Comparison of ENCODE assay signal across 1 cellular context in the genomic region with DNA sequence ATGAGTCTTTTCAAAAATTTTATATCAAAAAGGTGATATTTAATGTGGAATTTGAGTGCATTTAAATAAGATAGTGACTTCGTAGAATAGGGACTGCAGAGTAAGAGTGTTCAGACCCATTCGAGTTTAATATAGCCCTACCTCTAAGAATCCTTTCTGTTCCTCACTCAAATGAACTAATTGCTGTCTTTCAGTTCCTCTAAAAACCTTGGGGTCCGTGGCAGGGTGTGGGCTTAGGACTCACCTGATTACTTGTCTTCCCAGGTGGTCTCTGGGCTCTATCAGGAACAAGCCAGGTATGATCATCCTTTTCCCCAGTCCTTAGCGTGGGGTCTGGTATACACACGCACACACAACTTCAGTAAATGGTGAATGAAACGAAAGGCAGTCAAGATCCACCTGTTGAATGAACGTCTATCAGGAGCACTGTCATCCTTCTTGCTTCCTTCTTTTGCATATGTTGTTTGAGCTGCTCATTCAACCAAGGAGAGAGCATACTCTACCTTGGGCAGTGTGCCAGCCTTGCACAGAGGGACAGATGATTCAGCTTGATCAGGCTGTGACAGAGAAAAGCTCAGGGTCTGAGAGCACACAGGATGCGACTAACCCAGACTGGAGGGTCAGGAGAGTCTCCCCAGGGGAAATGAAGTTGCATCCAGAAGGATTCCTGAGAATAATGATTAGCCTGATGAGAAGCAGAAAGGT.
TF ChIP-seq lines count a peak whose summit lies in the region.

No MANE protein-coding gene starts in this region.

TF ChIP-seq in GM12878, 131 proteins besides CTCF, POLR2A, EP300 and RAD21 (continued from another document):
- TF ChIP-seq ZBTB4 (CRISPR knock-in tag; IDR thresholded peaks at IDR 0.05) (no peak), ZNF217 (IDR thresholded peaks at IDR 0.05) (peak; percentile 85; the same call in 1 of the 2 replicates), BHLHE40 (IDR thresholded peaks at IDR 0.05; ENCODE audit: borderline replicate concordance in 1 of 2, low read depth in 2 of 2, low read length in 1 of 2) (peak; percentile 28 to 29; a peak in 1 of 4 replicates), SP1 (IDR thresholded peaks at IDR 0.05; ENCODE audit: low read depth, low read length) (no peak), IRF4 (IDR thresholded peaks at IDR 0.05; ENCODE audit: low read depth, low read length) (peak; percentile 57; the same call in 1 of the 2 replicates), CHD1 (IDR thresholded peaks at IDR 0.05; ENCODE audit: low read depth, low read length) (no peak), SKIL (IDR thresholded peaks at IDR 0.05; ENCODE audit: low read depth, poor library complexity, severe bottlenecking) (peak; percentile 42)
- TF ChIP-seq, protein P1, sequence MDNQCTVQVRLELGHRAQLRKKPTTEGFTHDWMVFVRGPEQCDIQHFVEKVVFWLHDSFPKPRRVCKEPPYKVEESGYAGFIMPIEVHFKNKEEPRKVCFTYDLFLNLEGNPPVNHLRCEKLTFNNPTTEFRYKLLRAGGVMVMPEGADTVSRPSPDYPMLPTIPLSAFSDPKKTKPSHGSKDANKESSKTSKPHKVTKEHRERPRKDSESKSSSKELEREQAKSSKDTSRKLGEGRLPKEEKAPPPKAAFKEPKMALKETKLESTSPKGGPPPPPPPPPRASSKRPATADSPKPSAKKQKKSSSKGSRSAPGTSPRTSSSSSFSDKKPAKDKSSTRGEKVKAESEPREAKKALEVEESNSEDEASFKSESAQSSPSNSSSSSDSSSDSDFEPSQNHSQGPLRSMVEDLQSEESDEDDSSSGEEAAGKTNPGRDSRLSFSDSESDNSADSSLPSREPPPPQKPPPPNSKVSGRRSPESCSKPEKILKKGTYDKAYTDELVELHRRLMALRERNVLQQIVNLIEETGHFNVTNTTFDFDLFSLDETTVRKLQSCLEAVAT (IDR thresholded peaks at IDR 0.05): no peak
- TF ChIP-seq, protein P2, sequence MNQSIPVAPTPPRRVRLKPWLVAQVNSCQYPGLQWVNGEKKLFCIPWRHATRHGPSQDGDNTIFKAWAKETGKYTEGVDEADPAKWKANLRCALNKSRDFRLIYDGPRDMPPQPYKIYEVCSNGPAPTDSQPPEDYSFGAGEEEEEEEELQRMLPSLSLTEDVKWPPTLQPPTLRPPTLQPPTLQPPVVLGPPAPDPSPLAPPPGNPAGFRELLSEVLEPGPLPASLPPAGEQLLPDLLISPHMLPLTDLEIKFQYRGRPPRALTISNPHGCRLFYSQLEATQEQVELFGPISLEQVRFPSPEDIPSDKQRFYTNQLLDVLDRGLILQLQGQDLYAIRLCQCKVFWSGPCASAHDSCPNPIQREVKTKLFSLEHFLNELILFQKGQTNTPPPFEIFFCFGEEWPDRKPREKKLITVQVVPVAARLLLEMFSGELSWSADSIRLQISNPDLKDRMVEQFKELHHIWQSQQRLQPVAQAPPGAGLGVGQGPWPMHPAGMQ (IDR thresholded peaks at IDR 0.05; ENCODE audit: borderline replicate concordance): no peak
TF ChIP-seq in GM12878: peak in this region for 27.
